ENCODE assay signal across 8 cellular contexts in genomic region chr17:2399572-2400473, GRCh38. TPM values are rescaled to one million over a fixed set of nuclear protein-coding genes. Genes with fewer than 3 reads are reported as not detected.
DNase-seq lines count a peak whose midpoint lies in the region; ATAC-seq and TF ChIP-seq lines count a peak whose summit lies in the region.

No MANE protein-coding gene starts in this region.

- peak overlapping the region; percentile 96 for H3K4me3 ChIP-seq in A673 (ENCODE audit: low read depth, low read length, poor library complexity, severe bottlenecking)
- peak overlapping the region; percentile 78 to 99 (median 93) for H3K4me3 ChIP-seq in spleen

- no peak for TF ChIP-seq CTCF in A673 (conservative IDR thresholded peaks at IDR 0.05; ENCODE audit: low read depth, low read length)
- peak in 2 of 11 experiments; percentile 3 to 21 for TF ChIP-seq CTCF in spleen (IDR thresholded peaks at IDR 0.05 in 8 of 11, conservative IDR thresholded peaks at IDR 0.05 in 3 of 11)

- H3K4me1 ChIP-seq in A673 (ENCODE audit: insufficient read depth, low read length, poor library complexity, severe bottlenecking) (peaks cover 72% of the 10 kb centered on the region), spleen (peaks cover 38 to 76% (median 67%) of the 10 kb centered on the region in 6 donors)

- peak; percentile 26 for ATAC-seq in HG03060 (IDR thresholded peaks at IDR 0.05; ENCODE audit: low read depth, unreplicated experiment)

- POLR2A ChIA-PET in A673 (lab: Charles Lee; ENCODE audit: low non-redundant PET) = interaction anchor here (0.7 kb wide), 1 partner anchor 508 kb away, joined by 22 read pairs; no protein-coding TSS in a partner anchor

- TSS peak; percentile 84 for BruUV-seq in A673 (replicated peaks; lab: Mats Ljungman, UMichigan)

- H3K9me3 ChIP-seq in A673 (ENCODE audit: low read depth, low read length, poor library complexity, severe bottlenecking) (no peaks in the 10 kb centered on the region), spleen (no peaks in the 10 kb centered on the region)

- H3K27me3 ChIP-seq in A673 (replicated peaks; ENCODE audit: insufficient read depth, low read depth, low read length, poor library complexity) (no peaks in the 10 kb centered on the region), spleen (replicated peaks in 1 of 7) (no peaks in the 10 kb centered on the region)

- TF ChIP-seq POLR2A in GM18526 (IDR thresholded peaks at IDR 0.05; ENCODE audit: extremely low read depth, insufficient read length) (peak; percentile 54), spleen (IDR thresholded peaks at IDR 0.05) (peak; percentile 39 to 94 (median 86))

- 0 to 1% (median 1%) methylated on average over 22 to 82 of the region's 82 CpGs for WGBS in spleen, 5 donors

- peak overlapping the region; percentile 99 for H3K27ac ChIP-seq in A673 (ENCODE audit: low read depth, low read length, poor library complexity, severe bottlenecking)
- peak overlapping the region; percentile 98 for H3K27ac ChIP-seq in caudate nucleus (ENCODE audit: low read depth, low read length)
- H3K27ac ChIP-seq in spleen = peak overlapping the region; percentile 92 to 100 (median 98)

- DNase-seq in A673 (ENCODE audit: low spot score) (peak; percentile 97), NCI-H2196 (lab: John Stamatoyannopoulos, UW; ENCODE audit: unreplicated experiment) (peak; percentile 88), caudate nucleus (lab: John Stamatoyannopoulos, UW) (peak in 60 of 61 donors; percentile 60 to 97 (median 92)), iris pigment epithelial cell (ENCODE audit: low read depth) (peak; percentile 97), spleen (peak; percentile 99)
- peak; percentile 83 to 90 (median 87) for DNase-seq in activated CD4-positive, CD25-positive, alpha-beta regulatory T cell (lab: John Stamatoyannopoulos, UW)

- intact Hi-C loops in A673 (cut with micrococcal nuclease; ENCODE audit: unreplicated experiment) = loop anchor here (5.0 kb wide), 1 partner anchor 192 kb away; the partner anchor contains the start of gene PAFAH1B1
- intact Hi-C loops in spleen (cut with DNase I; ENCODE audit: low total_unique reads) = no loop called here

- CTCF ChIA-PET in A673 (lab: Charles Lee) = no interaction called here

- H3K36me3 ChIP-seq in A673 (ENCODE audit: insufficient read depth, low read length, poor library complexity, severe bottlenecking) (no peaks in the 10 kb centered on the region), spleen (peaks cover 0 to 7% (median 0%) of the 10 kb centered on the region in 6 donors)

RNA-seq across cellular contexts. Expression of gene MNT, which starts 1.0 kb away (rescaled TPM):
- total RNA-seq in A673 (2021) = 32.1 and 33.4 TPM in 2 replicates
- total RNA-seq in spleen = 10 to 100 TPM; 18.9 to 38.5 (median 28.8) TPM
- polyA plus RNA-seq in spleen = 10 to 100 TPM in 1 of 3 donors, 1 to 10 TPM in 2; 2.8 to 11.1 (median 2.8) TPM

Comparison
In these comparisons a context has a peak if more than half of its experiments do, and no peak if none do; other contexts are left out.
1. Peak in every context shown above with its lines: DNase-seq, ATAC-seq, H3K4me3 ChIP-seq and H3K27ac ChIP-seq.